8 cellular contexts compared by ENCODE assay signal in genomic region chr1:48498096-48498791, GRCh38. TPM values are rescaled to one million over a fixed set of nuclear protein-coding genes. Genes with fewer than 3 reads are reported as not detected.
A peak's percentile ranks its signal among the peaks of the same experiment; 100 is the strongest.
DNase-seq lines count a peak whose midpoint lies in the region; ATAC-seq and TF ChIP-seq lines count a peak whose summit lies in the region.

No MANE protein-coding gene starts in this region.

- TF ChIP-seq CTCF in AG10803 (conservative IDR thresholded peaks at IDR 0.05; ENCODE audit: low read length) (peak; percentile 98), chondrocyte (IDR thresholded peaks at IDR 0.05) (peak; percentile 95), left lung (IDR thresholded peaks at IDR 0.05) (peak; percentile 90 to 96)

- H3K27me3 ChIP-seq in left lung, result no peaks in the 10 kb centered on the region

- no peaks in the 10 kb centered on the region for H3K36me3 Mint-ChIP-seq in chondrocyte (ENCODE audit: low read depth)

- peaks cover 1% of the 10 kb centered on the region for H3K27me3 Mint-ChIP-seq in chondrocyte (ENCODE audit: low read depth)

- no peak overlapping the region for H3K27ac Mint-ChIP-seq in chondrocyte (ENCODE audit: unreplicated experiment)

- peak; percentile 68 for DNase-seq in AG10803 (ENCODE audit: low read depth)
- DNase-seq in NCI-H345 treated with DMSO at 0.1 percent for 48 hours (lab: John Stamatoyannopoulos, UW; ENCODE audit: unreplicated experiment), result peak; percentile 60
- peak; percentile 56 for DNase-seq in activated CD4-positive, alpha-beta T cell treated with anti-CD3 and anti-CD28 coated beads for 1 hour
- no peak for DNase-seq in chondrocyte (ENCODE audit: low spot score)
- DNase-seq in left lung, result peak; percentile 64 to 91
- peak in 2 of 3 donors; percentile 29 to 63 for DNase-seq in stimulated activated CD4-positive, alpha-beta T cell treated with anti-CD3 and anti-CD28 coated beads, TNF-alpha, amount 100 ng/mL, for 1 hour (ENCODE audit: low read depth in 3 of 3, low spot score in 1 of 3)

- H3K4me1 ChIP-seq in left lung, result peaks cover 0 to 7% of the 10 kb centered on the region in 2 donors

- H3K4me3 ChIP-seq in AG10803 (ENCODE audit: low read length) (no peak overlapping the region), left lung (no peak overlapping the region)

- no peak overlapping the region for H3K4me3 Mint-ChIP-seq in chondrocyte (ENCODE audit: unreplicated experiment)

- H3K36me3 ChIP-seq in left lung, result no peaks in the 10 kb centered on the region

- intact Hi-C loops in left lung (cut with DNase I), result no loop called here

- no peaks in the 10 kb centered on the region for H3K9me3 ChIP-seq in left lung

- ATAC-seq in GM18907 (IDR thresholded peaks at IDR 0.05; ENCODE audit: unreplicated experiment) (peak; percentile 78), HG03175 (IDR thresholded peaks at IDR 0.05; ENCODE audit: unreplicated experiment) (peak; percentile 84), left lung (peak; percentile 98)

- H3K27ac ChIP-seq in left lung, result no peak overlapping the region

- H3K9me3 Mint-ChIP-seq in chondrocyte (ENCODE audit: low read depth), result no peaks in the 10 kb centered on the region

- peaks cover 28% of the 10 kb centered on the region for H3K4me1 Mint-ChIP-seq in chondrocyte (ENCODE audit: low read depth)

RNA-seq across cellular contexts. Expression of gene SPATA6, which starts 26.2 kb away (rescaled TPM):
- 3.1 to 7.3 TPM (median 3.8 TPM) in 3 replicates for total RNA-seq in chondrocyte
- total RNA-seq in left lung, result 10 to 100 TPM; 11.9 to 18.4 TPM
